Comparison of ENCODE assay signal across 14 cellular contexts in the genomic region with DNA sequence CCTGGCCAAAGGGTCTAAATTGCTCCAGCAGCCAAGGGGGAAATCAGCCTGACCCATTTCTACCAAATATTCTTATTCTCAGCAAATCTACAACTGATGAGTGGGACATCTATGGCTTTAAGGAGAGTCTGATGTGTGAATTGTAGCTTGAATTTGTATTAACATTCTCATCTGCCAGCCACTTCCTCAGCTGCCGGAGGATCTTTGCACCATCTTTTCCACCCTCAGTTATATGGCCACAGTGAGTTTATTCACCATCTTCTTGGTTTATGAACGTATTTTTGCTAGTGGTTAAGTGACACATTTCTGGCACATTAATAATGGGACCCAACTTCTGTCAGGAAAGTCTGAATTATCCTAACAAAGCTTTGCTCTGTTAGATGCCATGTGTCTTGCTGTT.
"Had no signal": no experiment of that assay in that cellular context is flagged by ENCODE, and none has a peak within 500 bp of the region (broad histone marks: within the 10 kb centered on the region; RNA-seq: fewer than 3 reads in every experiment).

No MANE protein-coding gene starts in this region.

- H3K36me3 Mint-ChIP-seq: mesothelial cell of epicardium; stimulated activated memory B cell treated with anti-CD40 and anti-IgM and Interleukin-4, amounts not matched to agents 10 μg/mL and 1 μg/mL and 100 μg/mL, for 72 hours had no signal

- ATAC-seq: activated T-cell treated with anti-CD3 and anti-CD28 coated beads, Interleukin-2, amount 50 U/mL, for 4 hours; left cardiac atrium; lower lobe of right lung; stimulated activated memory B cell treated with anti-CD40 and anti-IgM and Interleukin-4, amounts not matched to agents 10 μg/mL and 1 μg/mL and 100 μg/mL, for 72 hours had no signal

- H3K27ac ChIP-seq: epithelial cell of prostate, lower lobe of right lung, ovary, sigmoid colon, SJSA1, transverse colon, vagina had no signal

- H3K27ac Mint-ChIP-seq: mesothelial cell of epicardium; stimulated activated memory B cell treated with anti-CD40 and anti-IgM and Interleukin-4, amounts not matched to agents 10 μg/mL and 1 μg/mL and 100 μg/mL, for 72 hours had no signal

- H3K4me3 Mint-ChIP-seq: activated T-cell treated with anti-CD3 and anti-CD28 coated beads, Interleukin-2, amount 50 U/mL, for 4 hours; mesothelial cell of epicardium; stimulated activated memory B cell treated with anti-CD40 and anti-IgM and Interleukin-4, amounts not matched to agents 10 μg/mL and 1 μg/mL and 100 μg/mL, for 72 hours had no signal

- DNase-seq: activated CD4-positive, alpha-beta T cell treated with anti-CD3 and anti-CD28 coated beads, Interleukin-2, amount 50 U/mL, for 1 hour; activated naive CD4-positive, alpha-beta T cell treated with Interleukin-2 at 50 U/mL for 16 hours; activated T-cell treated with anti-CD3 and anti-CD28 coated beads, Interleukin-2, amount 50 U/mL, for 4 hours; left cardiac atrium; lower lobe of right lung; ovary; sigmoid colon; spleen; transverse colon had no signal

- H3K9me3 Mint-ChIP-seq: activated T-cell treated with anti-CD3 and anti-CD28 coated beads, Interleukin-2, amount 50 U/mL, for 4 hours; mesothelial cell of epicardium; stimulated activated memory B cell treated with anti-CD40 and anti-IgM and Interleukin-4, amounts not matched to agents 10 μg/mL and 1 μg/mL and 100 μg/mL, for 72 hours had no signal

- H3K4me1 Mint-ChIP-seq: mesothelial cell of epicardium; stimulated activated memory B cell treated with anti-CD40 and anti-IgM and Interleukin-4, amounts not matched to agents 10 μg/mL and 1 μg/mL and 100 μg/mL, for 72 hours had no signal
